7 cellular contexts compared by ENCODE assay signal in the genomic region with DNA sequence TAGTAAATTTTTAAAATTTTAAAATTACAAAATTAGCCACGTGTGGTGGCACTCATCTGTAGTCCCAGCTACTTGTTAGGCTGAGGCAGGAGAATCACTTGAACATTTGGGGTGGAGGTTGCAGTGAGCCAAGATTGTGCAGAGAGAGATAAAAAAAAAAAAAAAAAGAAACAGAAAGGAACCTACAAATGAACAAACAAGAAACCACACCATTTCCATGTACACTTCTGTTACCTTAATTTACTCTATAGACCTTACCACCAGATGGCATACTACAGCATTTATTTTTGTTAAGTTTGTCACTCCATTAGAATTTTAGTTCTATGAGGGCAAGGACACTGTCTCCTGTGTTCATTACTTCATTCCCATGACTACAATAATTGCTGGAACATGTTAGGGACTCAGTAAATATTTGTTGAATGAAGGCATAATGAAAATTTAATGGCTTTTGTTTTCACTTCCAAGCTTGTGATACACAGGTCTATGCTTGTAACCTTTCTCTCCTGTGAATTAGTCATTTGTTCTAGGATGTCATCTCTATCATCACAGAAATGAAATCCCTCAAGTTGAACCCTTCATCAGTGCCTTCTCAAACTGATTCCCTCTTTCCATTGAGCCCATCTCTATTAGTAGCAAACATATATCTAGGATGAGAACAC.
DNase-seq lines count a peak whose midpoint lies in the region; ATAC-seq and TF ChIP-seq lines count a peak whose summit lies in the region.

No MANE protein-coding gene starts in this region.

- no peaks in the 10 kb centered on the region for H3K9me3 ChIP-seq in OCI-LY7 (ENCODE audit: low read length)
- H3K9me3 ChIP-seq in upper lobe of right lung, result no peaks in the 10 kb centered on the region
- no peaks in the 10 kb centered on the region for H3K9me3 ChIP-seq in gastrocnemius medialis

- DNase-seq in GM06990 (ENCODE audit: extremely low read depth, insufficient read length) (no peak), OCI-LY7 (ENCODE audit: low spot score) (peak; percentile 24), fibroblast of mammary gland (ENCODE audit: low read depth) (peak; percentile 11), upper lobe of right lung (no peak), gastrocnemius medialis (no peak)

- ATAC-seq in GM21447 (IDR thresholded peaks at IDR 0.05; ENCODE audit: unreplicated experiment) (peak; percentile 69), upper lobe of right lung (no peak), HG03457 (IDR thresholded peaks at IDR 0.05; ENCODE audit: unreplicated experiment) (no peak), gastrocnemius medialis (no peak)

- H3K4me1 ChIP-seq in OCI-LY7 (ENCODE audit: insufficient read depth, low read length, poor library complexity, severe bottlenecking) (no peaks in the 10 kb centered on the region), upper lobe of right lung (no peaks in the 10 kb centered on the region), gastrocnemius medialis (no peaks in the 10 kb centered on the region)

- H2AFZ ChIP-seq in OCI-LY7 (ENCODE audit: low read length), result no peak overlapping the region

- no peaks in the 10 kb centered on the region; the same call in 1 of the 2 replicates for H3K79me2 ChIP-seq in OCI-LY7 (ENCODE audit: insufficient read depth, low read depth, low read length)

- no peak for TF ChIP-seq POLR2A in gastrocnemius medialis (IDR thresholded peaks at IDR 0.05)

- H3K27me3 ChIP-seq in GM06990 (replicated peaks; ENCODE audit: control insufficient read depth, insufficient read depth, low read length) (no peaks in the 10 kb centered on the region), upper lobe of right lung (no peaks in the 10 kb centered on the region), gastrocnemius medialis (no peaks in the 10 kb centered on the region)

- intact Hi-C loops in OCI-LY7 (cut with micrococcal nuclease; ENCODE audit: unreplicated experiment), result no loop called here
- intact Hi-C loops in upper lobe of right lung (cut with DNase I), result no loop called here
- intact Hi-C loops in gastrocnemius medialis (cut with DNase I; ENCODE audit: low total_unique reads), result no loop called here

- H3K9me2 ChIP-seq in OCI-LY7 (ENCODE audit: insufficient read depth, low read length), result no peaks in the 10 kb centered on the region

- BruUV-seq in OCI-LY7 (replicated peaks; lab: Mats Ljungman, UMichigan), result no TSS peak

- no peak overlapping the region for H3K4me2 ChIP-seq in OCI-LY7 (ENCODE audit: low read length)

- in situ Hi-C loops in gastrocnemius medialis (cut with MboI; ENCODE audit: low sequenced_read_pairs in 4 of 4), result no loop called here

- no peak overlapping the region for H3K4me3 ChIP-seq in GM06990 (replicated peaks; ENCODE audit: low read depth, low read length)
- H3K4me3 ChIP-seq in OCI-LY7 (ENCODE audit: low read depth, low read length, poor library complexity, severe bottlenecking), result no peak overlapping the region
- no peak overlapping the region for H3K4me3 ChIP-seq in fibroblast of mammary gland (ENCODE audit: control insufficient read depth, low read depth, low read length)
- H3K4me3 ChIP-seq in upper lobe of right lung, result no peak overlapping the region
- no peak overlapping the region for H3K4me3 ChIP-seq in gastrocnemius medialis

- H3K36me3 ChIP-seq in GM06990 (ENCODE audit: control insufficient read depth, insufficient read depth, low read length) (peaks cover 3% of the 10 kb centered on the region), OCI-LY7 (ENCODE audit: insufficient read depth, low read length) (peaks cover 70% of the 10 kb centered on the region), upper lobe of right lung (no peaks in the 10 kb centered on the region), gastrocnemius medialis (no peaks in the 10 kb centered on the region)

- POLR2A ChIA-PET in OCI-LY7 (lab: Charles Lee), result interaction anchor here (0.8 kb wide), 1 partner anchor 20 kb away, joined by 3 read pairs; no protein-coding TSS in a partner anchor

- CTCF ChIA-PET in OCI-LY7 (lab: Charles Lee; ENCODE audit: unreplicated experiment), result no interaction called here

- H4K20me1 ChIP-seq in OCI-LY7 (ENCODE audit: insufficient read depth, low read length), result no peaks in the 10 kb centered on the region

- TF ChIP-seq CTCF in GM06990 (IDR thresholded peaks at IDR 0.05; ENCODE audit: insufficient read depth, low read length, poor library complexity, severe bottlenecking) (peak; percentile 41), OCI-LY7 (conservative IDR thresholded peaks at IDR 0.05; ENCODE audit: low read length) (peak; percentile 70), fibroblast of mammary gland (conservative IDR thresholded peaks at IDR 0.05; ENCODE audit: control insufficient read depth, insufficient read depth, low read depth, low read length) (peak; percentile 36), upper lobe of right lung (IDR thresholded peaks at IDR 0.05) (peak; percentile 40), gastrocnemius medialis (IDR thresholded peaks at IDR 0.05 in 4 of 5, conservative IDR thresholded peaks at IDR 0.05 in 1 of 5) (peak in 1 of 5 experiments; percentile 8)

- H3K27ac ChIP-seq in OCI-LY7 (ENCODE audit: low read depth, low read length, poor library complexity, severe bottlenecking), result no peak overlapping the region
- no peak overlapping the region for H3K27ac ChIP-seq in upper lobe of right lung
- no peak overlapping the region for H3K27ac ChIP-seq in gastrocnemius medialis

Comparison
In these comparisons a context has a peak if more than half of its experiments do, and no peak if none do; other contexts are left out.
1. DNase-seq: peak in OCI-LY7 (single experiment) and fibroblast of mammary gland (single experiment); none in GM06990 (single experiment), upper lobe of right lung (single experiment) and gastrocnemius medialis (0 of 2).